Comparison of ENCODE assay signal across 1 cellular context in genomic region chr16:8816967-8817662, GRCh38.
TF ChIP-seq lines count a peak whose summit lies in the region.

No MANE protein-coding gene starts in this region.

TF ChIP-seq in HEK293, 187 proteins besides CTCF, POLR2A, EP300 and RAD21:
- TF ChIP-seq ZIC2 (tag by site-specific recombination; IDR thresholded peaks at IDR 0.05) (0 out of 2 replicates have a peak, but pooled peaks have one; percentile 7), ZNF777 (tag by site-specific recombination; IDR thresholded peaks at IDR 0.05; ENCODE audit: borderline replicate concordance) (no peak), ZNF121 (tag by site-specific recombination; IDR thresholded peaks at IDR 0.05) (0 out of 2 replicates have a peak, but pooled peaks have one; percentile 26)
